ENCODE assay signal across 2 cellular contexts in genomic region chr6:390914-391558, GRCh38.
A peak's percentile ranks its signal among the peaks of the same experiment; 100 is the strongest.
TF ChIP-seq lines count a peak whose summit lies in the region.

No MANE protein-coding gene starts in this region.

TF ChIP-seq in A549, 52 proteins besides CTCF, POLR2A, EP300 and RAD21 (continued from another document):
- TF ChIP-seq MAX (IDR thresholded peaks at IDR 0.05) (0 out of 2 replicates have a peak, but pooled peaks have one; percentile 23), PHF8 (IDR thresholded peaks at IDR 0.05; ENCODE audit: borderline replicate concordance, low read depth) (no peak)

TF ChIP-seq in HepG2, 621 proteins besides CTCF, POLR2A, EP300 and RAD21 (continued from another document):
- TF ChIP-seq ZFP37 (CRISPR knock-in tag; IDR thresholded peaks at IDR 0.05; ENCODE audit: borderline replicate concordance) (no peak), FOSL1 (CRISPR knock-in tag; IDR thresholded peaks at IDR 0.05; ENCODE audit: borderline replicate concordance) (no peak), ZNF766 (CRISPR knock-in tag; IDR thresholded peaks at IDR 0.05; ENCODE audit: borderline replicate concordance) (no peak), CHD2 (IDR thresholded peaks at IDR 0.05; ENCODE audit: low read depth, low read length) (no peak), ZNF674 (CRISPR knock-in tag; IDR thresholded peaks at IDR 0.05; ENCODE audit: low read depth) (no peak), SALL2 (CRISPR knock-in tag; IDR thresholded peaks at IDR 0.05) (no peak), ATF7-NPFF (CRISPR knock-in tag; IDR thresholded peaks at IDR 0.05; ENCODE audit: low read depth) (no peak), ZNF414 (CRISPR knock-in tag; IDR thresholded peaks at IDR 0.05) (no peak), IRX3 (CRISPR knock-in tag; IDR thresholded peaks at IDR 0.05; ENCODE audit: borderline replicate concordance, low read depth) (no peak), RNF2 (conservative IDR thresholded peaks at IDR 0.05; ENCODE audit: low read depth) (no peak), MYPOP (CRISPR knock-in tag; IDR thresholded peaks at IDR 0.05) (no peak), ZNF101 (CRISPR knock-in tag; IDR thresholded peaks at IDR 0.05; ENCODE audit: borderline replicate concordance, low read depth) (no peak)
